ENCODE assay signal across 15 cellular contexts in the genomic region with DNA sequence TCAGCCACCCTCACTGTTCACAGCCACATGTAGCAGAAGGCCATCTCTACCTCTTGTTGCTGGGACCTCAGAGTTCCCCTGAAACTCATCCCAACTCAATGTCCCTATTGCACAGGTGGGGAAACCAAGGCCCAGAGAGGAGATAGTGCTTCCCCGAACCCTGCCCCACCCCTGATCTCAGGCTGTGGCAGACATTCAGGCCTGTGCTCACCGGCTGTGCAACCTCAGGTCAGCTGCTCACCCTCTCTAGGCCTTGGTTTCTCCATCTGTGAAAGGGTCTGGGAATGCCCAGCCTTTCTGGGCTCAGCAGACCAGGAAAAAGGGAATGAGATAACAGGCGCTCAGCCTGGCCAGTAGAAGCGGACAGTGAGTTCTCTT. TPM values are rescaled to one million over a fixed set of nuclear protein-coding genes. Genes with fewer than 3 reads are reported as not detected.
DNase-seq lines count a peak whose midpoint lies in the region; ATAC-seq and TF ChIP-seq lines count a peak whose summit lies in the region.
"Had no signal": no experiment of that assay in that cellular context is flagged by ENCODE, and none has a peak within 500 bp of the region (broad histone marks: within the 10 kb centered on the region; RNA-seq: fewer than 3 reads in every experiment).

No MANE protein-coding gene starts in this region.

- DNase-seq in natural killer cell treated with Interleukin-12 subunit alpha and Interleukin-12 subunit beta and Interleukin-15 and Interleukin-18, amount 100 ng/mL, for 72 hours (ENCODE audit: low spot score), result no peak
- no peak for DNase-seq in natural killer cell
- DNase-seq in colonic mucosa, result no peak
- DNase-seq in transverse colon, result no peak
- no peak for DNase-seq in head of caudate nucleus
- no peak for DNase-seq in thyroid gland
- DNase-seq: 8988T; CD4-positive, alpha-beta memory T cell; DMS79; HCEC 1CT had no signal

- TF ChIP-seq POLR2A in transverse colon (IDR thresholded peaks at IDR 0.05) (no peak), gastroesophageal sphincter (IDR thresholded peaks at IDR 0.05) (no peak), thyroid gland (IDR thresholded peaks at IDR 0.05) (no peak)

- H3K4me2 ChIP-seq in Loucy (ENCODE audit: low read depth, low read length, poor library complexity, severe bottlenecking), result peak overlapping the region; percentile 46

- no peak overlapping the region for H3K27ac Mint-ChIP-seq in natural killer cell treated with Interleukin-12 subunit alpha and Interleukin-12 subunit beta and Interleukin-15 and Interleukin-18, amount 100 ng/mL, for 72 hours
- H3K27ac Mint-ChIP-seq in natural killer cell, result no peak overlapping the region
- H3K27ac Mint-ChIP-seq: CD4-positive, alpha-beta memory T cell had no signal

- H3K4me1 Mint-ChIP-seq in natural killer cell treated with Interleukin-12 subunit alpha and Interleukin-12 subunit beta and Interleukin-15 and Interleukin-18, amount 100 ng/mL, for 72 hours (ENCODE audit: low read depth in 2 of 2), result no peaks in the 10 kb centered on the region
- no peaks in the 10 kb centered on the region for H3K4me1 Mint-ChIP-seq in natural killer cell
- H3K4me1 Mint-ChIP-seq: CD4-positive, alpha-beta memory T cell had no signal

- H3K27ac ChIP-seq in colonic mucosa, result no peak overlapping the region
- peak overlapping the region in 3 of 4 donors; percentile 52 to 75 (median 71) for H3K27ac ChIP-seq in transverse colon
- no peak overlapping the region for H3K27ac ChIP-seq in gastroesophageal sphincter
- H3K27ac ChIP-seq in thyroid gland, result no peak overlapping the region
- H3K27ac ChIP-seq: C4-2B had no signal

- no peaks in the 10 kb centered on the region for H3K9me2 ChIP-seq in Loucy (replicated peaks; ENCODE audit: low read depth, low read length)

- peak; percentile 26 to 33 for ATAC-seq in natural killer cell treated with Interleukin-12 subunit alpha and Interleukin-12 subunit beta and Interleukin-15 and Interleukin-18, amount 100 ng/mL, for 72 hours
- ATAC-seq in natural killer cell (no peak), gastroesophageal sphincter (no peak)
- ATAC-seq: GM12878 had no signal

- H3K4me3 Mint-ChIP-seq in natural killer cell treated with Interleukin-12 subunit alpha and Interleukin-12 subunit beta and Interleukin-15 and Interleukin-18, amount 100 ng/mL, for 72 hours, result no peak overlapping the region
- H3K4me3 Mint-ChIP-seq in natural killer cell, result no peak overlapping the region
- H3K4me3 Mint-ChIP-seq: CD4-positive, alpha-beta memory T cell had no signal

- H3K4me1 ChIP-seq in Loucy (ENCODE audit: insufficient read depth, low read length, poor library complexity, severe bottlenecking) (peaks cover 22% of the 10 kb centered on the region), colonic mucosa (no peaks in the 10 kb centered on the region), transverse colon (peaks cover 0 to 30% (median 12%) of the 10 kb centered on the region in 4 donors), gastroesophageal sphincter (peaks cover 0 to 4% (median 0%) of the 10 kb centered on the region in 3 donors), thyroid gland (no peaks in the 10 kb centered on the region)

- no peaks in the 10 kb centered on the region for H3K36me3 ChIP-seq in Loucy (ENCODE audit: insufficient read depth, low read length)
- no peaks in the 10 kb centered on the region for H3K36me3 ChIP-seq in colonic mucosa
- H3K36me3 ChIP-seq in transverse colon, result no peaks in the 10 kb centered on the region
- no peaks in the 10 kb centered on the region for H3K36me3 ChIP-seq in gastroesophageal sphincter
- H3K36me3 ChIP-seq in thyroid gland, result no peaks in the 10 kb centered on the region

- no peaks in the 10 kb centered on the region for H3K79me2 ChIP-seq in Loucy (ENCODE audit: insufficient read depth, low read length)

- H3K27me3 Mint-ChIP-seq in natural killer cell treated with Interleukin-12 subunit alpha and Interleukin-12 subunit beta and Interleukin-15 and Interleukin-18, amount 100 ng/mL, for 72 hours, result peaks cover 10 to 16% of the 10 kb centered on the region in 2 donors
- H3K27me3 Mint-ChIP-seq in natural killer cell (ENCODE audit: low read depth in 2 of 2), result peaks cover 7 to 8% of the 10 kb centered on the region in 2 donors

- H3K9ac ChIP-seq in Loucy (ENCODE audit: low read depth, low read length, poor library complexity, severe bottlenecking) (peak overlapping the region; percentile 44), colonic mucosa (ENCODE audit: low read depth in 2 of 2, low read length in 2 of 2) (peak overlapping the region; percentile 48 to 64)

- no peak for TF ChIP-seq CTCF in natural killer cell (IDR thresholded peaks at IDR 0.05)
- no peak for TF ChIP-seq CTCF in Loucy (conservative IDR thresholded peaks at IDR 0.05; ENCODE audit: low read length)
- no peak for TF ChIP-seq CTCF in colonic mucosa (IDR thresholded peaks at IDR 0.05)
- TF ChIP-seq CTCF in transverse colon (IDR thresholded peaks at IDR 0.05), result no peak
- TF ChIP-seq CTCF in gastroesophageal sphincter (IDR thresholded peaks at IDR 0.05), result no peak
- no peak for TF ChIP-seq CTCF in thyroid gland (IDR thresholded peaks at IDR 0.05)

- H3K9me3 ChIP-seq in Loucy (ENCODE audit: insufficient read depth, low read depth, low read length) (no peaks in the 10 kb centered on the region), colonic mucosa (no peaks in the 10 kb centered on the region), transverse colon (no peaks in the 10 kb centered on the region), gastroesophageal sphincter (peaks cover 0 to 5% (median 0%) of the 10 kb centered on the region in 3 donors), thyroid gland (no peaks in the 10 kb centered on the region)

- intact Hi-C loops in natural killer cell (cut with micrococcal nuclease) (no loop called here), colonic mucosa (cut with DNase I) (no loop called here), transverse colon (cut with DNase I; ENCODE audit: low total_unique reads) (no loop called here), head of caudate nucleus (cut with DNase I) (no loop called here), thyroid gland (cut with DNase I) (no loop called here)

- H3F3A ChIP-seq in Loucy (ENCODE audit: low read depth), result no peaks in the 10 kb centered on the region

- WGBS in transverse colon (ENCODE audit: low coverage in 1 of 2), 2 donors, result 76% methylated on average over 4 of the region's 4 CpGs; no CpG with 5 or more reads in 1 of the 2 donors
- 60% methylated on average over 1 of the region's 4 CpGs; no CpG with 5 or more reads in 1 of the 2 donors for WGBS in gastroesophageal sphincter (ENCODE audit: low coverage in 1 of 2), 2 donors
- 75 to 83% methylated on average over 3 to 4 of the region's 4 CpGs for WGBS in thyroid gland, 2 donors

- H4K20me1 ChIP-seq in Loucy (ENCODE audit: insufficient read depth, low read length, poor library complexity, severe bottlenecking), result no peaks in the 10 kb centered on the region

- H3K27me3 ChIP-seq in Loucy (ENCODE audit: insufficient read depth, low read length, poor library complexity, severe bottlenecking) (no peaks in the 10 kb centered on the region), colonic mucosa (no peaks in the 10 kb centered on the region), transverse colon (no peaks in the 10 kb centered on the region), gastroesophageal sphincter (peaks cover 29% of the 10 kb centered on the region), thyroid gland (no peaks in the 10 kb centered on the region)

- no peak for TF ChIP-seq EP300 in transverse colon (IDR thresholded peaks at IDR 0.05; ENCODE audit: low read depth)
- no peak for TF ChIP-seq EP300 in gastroesophageal sphincter (IDR thresholded peaks at IDR 0.05)

- H2AFZ ChIP-seq in Loucy (ENCODE audit: low read length), result peak overlapping the region; percentile 46; the same call in 1 of the 2 replicates

- H3K36me3 Mint-ChIP-seq in natural killer cell treated with Interleukin-12 subunit alpha and Interleukin-12 subunit beta and Interleukin-15 and Interleukin-18, amount 100 ng/mL, for 72 hours, result no peaks in the 10 kb centered on the region
- no peaks in the 10 kb centered on the region for H3K36me3 Mint-ChIP-seq in natural killer cell
- H3K36me3 Mint-ChIP-seq: CD4-positive, alpha-beta memory T cell had no signal

- H3K4me3 ChIP-seq in Loucy (ENCODE audit: low read length, poor library complexity, severe bottlenecking) (no peak overlapping the region), colonic mucosa (no peak overlapping the region), transverse colon (no peak overlapping the region), gastroesophageal sphincter (no peak overlapping the region), thyroid gland (replicated peaks in 1 of 3) (no peak overlapping the region)
- H3K4me3 ChIP-seq: GM12878 had no signal

- no peaks in the 10 kb centered on the region for H3K9me3 Mint-ChIP-seq in natural killer cell treated with Interleukin-12 subunit alpha and Interleukin-12 subunit beta and Interleukin-15 and Interleukin-18, amount 100 ng/mL, for 72 hours
- H3K9me3 Mint-ChIP-seq in natural killer cell, result no peaks in the 10 kb centered on the region
- H3K9me3 Mint-ChIP-seq: CD4-positive, alpha-beta memory T cell had no signal

- in situ Hi-C loops in transverse colon (cut with MboI; ENCODE audit: low pct_ligation_motif_present in 1 of 4, low pct_unique_long_range_greater_than_20kb in 1 of 4, low sequenced_read_pairs in 3 of 4), result no loop called here

RNA-seq across cellular contexts. Expression of a gene that starts 6.4 kb away (rescaled TPM):
- not detected for total RNA-seq in natural killer cell treated with Interleukin-12 subunit alpha and Interleukin-12 subunit beta and Interleukin-15 and Interleukin-18, amount 100 ng/mL, for 72 hours
- total RNA-seq in natural killer cell (not detected), colonic mucosa (10 to 100 TPM; 15.6 to 19.7 TPM), transverse colon (10 to 100 TPM in 3 of 4 donors, 1 to 10 TPM in 1; 7.2 to 35.9 (median 15.3) TPM), gastroesophageal sphincter (1 to 10 TPM in 2 of 4 donors, under 1 TPM in 2; 0.31 to 1.7 (median 0.97) TPM), thyroid gland (1 to 10 TPM in 1 of 4 donors, under 1 TPM in 3; 0.24 to 2.0 (median 0.63) TPM)
- total RNA-seq: CD4-positive, alpha-beta memory T cell; G401; GM12878 had no signal

RNA-seq across cellular contexts. Expression of a gene that starts 58.8 kb away (rescaled TPM):
- 10 to 100 TPM; 29.6 to 58.2 TPM for total RNA-seq in natural killer cell treated with Interleukin-12 subunit alpha and Interleukin-12 subunit beta and Interleukin-15 and Interleukin-18, amount 100 ng/mL, for 72 hours
- total RNA-seq in natural killer cell (10 to 100 TPM; 25.1 to 91.0 (median 31.8) TPM), colonic mucosa (10 to 100 TPM; 13.0 to 19.7 TPM), transverse colon (10 to 100 TPM in 1 of 4 donors, 1 to 10 TPM in 3; 4.0 to 14.6 (median 6.9) TPM), gastroesophageal sphincter (1 to 10 TPM; 1.4 to 3.2 (median 2.0) TPM), thyroid gland (10 to 100 TPM in 1 of 4 donors, 1 to 10 TPM in 3; 7.0 to 15.5 (median 8.5) TPM)

Comparison
In these comparisons a context has a peak if more than half of its experiments do, and no peak if none do; other contexts are left out.
1. ATAC-seq: peak in natural killer cell treated with Interleukin-12 subunit alpha and Interleukin-12 subunit beta and Interleukin-15 and Interleukin-18, amount 100 ng/mL, for 72 hours (2 of 2); none in natural killer cell (0 of 3) and gastroesophageal sphincter (single experiment).
2. H3K27ac ChIP-seq: peak in transverse colon (3 of 4); none in colonic mucosa (single experiment), gastroesophageal sphincter (0 of 4) and thyroid gland (0 of 3).